Comparison of ENCODE assay signal across 8 cellular contexts in the genomic region with DNA sequence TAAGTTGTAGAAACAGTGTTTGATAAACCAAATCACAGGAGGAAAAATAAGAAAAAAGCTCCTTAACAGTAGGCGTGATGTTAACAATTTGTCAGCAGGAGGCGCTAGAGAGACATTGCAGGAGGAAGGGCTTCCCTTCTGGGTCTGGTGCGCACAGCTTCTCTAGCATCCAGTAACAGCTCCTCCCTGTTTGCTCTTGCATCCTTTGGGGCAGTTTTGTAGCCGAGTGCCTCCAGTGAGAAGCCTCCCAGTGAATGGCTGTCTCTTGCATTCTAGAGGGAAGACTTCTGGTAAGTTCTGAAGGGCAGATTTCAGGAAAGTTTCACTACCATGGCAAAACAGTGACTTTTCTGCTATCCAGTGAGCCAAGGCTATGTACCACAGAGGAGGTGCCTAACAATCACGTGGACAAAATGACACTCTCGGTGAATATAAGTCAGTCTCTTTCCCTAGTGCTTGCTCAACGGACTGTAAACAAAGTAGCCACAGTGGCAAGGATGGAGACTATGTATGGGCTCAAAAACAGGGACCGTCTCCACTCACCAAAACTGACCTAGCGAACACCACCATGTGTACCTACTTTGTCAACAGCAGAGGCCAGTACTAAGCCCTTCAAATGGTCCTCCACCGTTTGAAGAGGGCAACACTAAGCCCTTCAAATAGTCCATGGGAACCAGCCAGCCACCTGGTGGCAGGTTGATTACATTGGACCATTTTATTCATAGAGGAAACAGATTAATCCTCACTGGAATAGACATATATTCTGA. TPM values are rescaled to one million over a fixed set of nuclear protein-coding genes. Genes with fewer than 3 reads are reported as not detected.
DNase-seq lines count a peak whose midpoint lies in the region; TF ChIP-seq lines count a peak whose summit lies in the region.

No MANE protein-coding gene starts in this region.

- H3K4me1 ChIP-seq in SJSA1 (replicated peaks) = peaks cover 15% of the 10 kb centered on the region

- no peak overlapping the region for H3K4me3 ChIP-seq in SJSA1

- no peaks in the 10 kb centered on the region for H3K9me3 ChIP-seq in SJSA1 (replicated peaks)

- intact Hi-C loops in posterior vena cava (cut with DNase I) = no loop called here

- peaks cover 2% of the 10 kb centered on the region for H3K4me1 Mint-ChIP-seq in activated naive CD4-positive, alpha-beta T cell treated with anti-CD3 and anti-CD28 coated beads, Interleukin-2, amount 10 ng/mL, durations not matched to agents 7 days and 5 days
- H3K4me1 Mint-ChIP-seq in glutamatergic neuron (ENCODE audit: low read depth, unreplicated experiment) = no peaks in the 10 kb centered on the region

- H3K27ac Mint-ChIP-seq in activated naive CD4-positive, alpha-beta T cell treated with anti-CD3 and anti-CD28 coated beads, Interleukin-2, amount 10 ng/mL, durations not matched to agents 7 days and 5 days = no peak overlapping the region
- no peak overlapping the region for H3K27ac Mint-ChIP-seq in glutamatergic neuron (ENCODE audit: unreplicated experiment)

- H3K4me3 Mint-ChIP-seq in activated naive CD4-positive, alpha-beta T cell treated with anti-CD3 and anti-CD28 coated beads, Interleukin-2, amount 10 ng/mL, durations not matched to agents 7 days and 5 days = no peak overlapping the region
- no peak overlapping the region for H3K4me3 Mint-ChIP-seq in glutamatergic neuron (ENCODE audit: unreplicated experiment)

- peak; percentile 92 for TF ChIP-seq CTCF in glutamatergic neuron (IDR thresholded peaks at IDR 0.05; ENCODE audit: partially characterized antibody, unreplicated experiment)

- H3K9me3 Mint-ChIP-seq in activated naive CD4-positive, alpha-beta T cell treated with anti-CD3 and anti-CD28 coated beads, Interleukin-2, amount 10 ng/mL, durations not matched to agents 7 days and 5 days = no peaks in the 10 kb centered on the region
- no peaks in the 10 kb centered on the region for H3K9me3 Mint-ChIP-seq in glutamatergic neuron (ENCODE audit: unreplicated experiment)

- CTCF ChIA-PET in activated naive CD4-positive, alpha-beta T cell treated with anti-CD3 and anti-CD28 coated beads, Interleukin-2, amount 10 ng/mL, durations not matched to agents 7 days and 5 days (lab: Charles Lee) = interaction anchor here (0.7 to 3.9 kb wide), 24 partner anchors 8 to 898 kb away, joined by 3 to 30 read pairs (median 4); no protein-coding TSS in a partner anchor

- no peaks in the 10 kb centered on the region for H3K27me3 ChIP-seq in SJSA1 (replicated peaks)

- H3K27ac ChIP-seq in SJSA1 = no peak overlapping the region

- H3K27me3 Mint-ChIP-seq in activated naive CD4-positive, alpha-beta T cell treated with anti-CD3 and anti-CD28 coated beads, Interleukin-2, amount 10 ng/mL, durations not matched to agents 7 days and 5 days = peaks cover 33% of the 10 kb centered on the region
- H3K27me3 Mint-ChIP-seq in glutamatergic neuron (ENCODE audit: unreplicated experiment) = no peaks in the 10 kb centered on the region

- H3K36me3 Mint-ChIP-seq in activated naive CD4-positive, alpha-beta T cell treated with anti-CD3 and anti-CD28 coated beads, Interleukin-2, amount 10 ng/mL, durations not matched to agents 7 days and 5 days = no peaks in the 10 kb centered on the region
- no peaks in the 10 kb centered on the region for H3K36me3 Mint-ChIP-seq in glutamatergic neuron (ENCODE audit: unreplicated experiment)

- DNase-seq in Daoy (ENCODE audit: low read depth) = peak; percentile 74
- DNase-seq in H4 (ENCODE audit: low spot score) = peak; percentile 79
- peak; percentile 68 for DNase-seq in MV-4-11 (lab: John Stamatoyannopoulos, UW)
- peak; percentile 39 to 65 for DNase-seq in SJSA1 (ENCODE audit: low read depth in 1 of 2, low spot score in 2 of 2)
- DNase-seq in activated naive CD4-positive, alpha-beta T cell treated with anti-CD3 and anti-CD28 coated beads, Interleukin-2, amount 10 ng/mL, durations not matched to agents 7 days and 5 days = peak; percentile 75
- peak; percentile 49 for DNase-seq in glutamatergic neuron
- peak; percentile 86 for DNase-seq in posterior vena cava (ENCODE audit: low spot score)
- DNase-seq in 8988T = no peak

- no peaks in the 10 kb centered on the region for H3K36me3 ChIP-seq in SJSA1

RNA-seq across cellular contexts. Expression of a gene that starts 9.6 kb away (rescaled TPM):
- total RNA-seq in Daoy (2014; rRNA removed; shearing (Covaris generic)) = 0.74 and 5.4 TPM in 2 replicates
- 1.3 and 3.1 TPM in 2 replicates for total RNA-seq in H4 (2014; rRNA removed; shearing (Covaris generic))
- 0.69 and 0.79 TPM in 2 replicates for total RNA-seq in SJSA1 (2014; rRNA removed; shearing (Covaris generic))
- 2.1 TPM for total RNA-seq in glutamatergic neuron (ENCODE audit: unreplicated experiment)
- 1 to 10 TPM; 1.7 to 3.4 TPM for total RNA-seq in posterior vena cava

RNA-seq across cellular contexts. Expression of a gene that starts 42.6 kb away (rescaled TPM):
- 27.0 and 29.3 TPM in 2 replicates for total RNA-seq in Daoy (2014; rRNA removed; shearing (Covaris generic))
- 27.9 and 35.4 TPM in 2 replicates for total RNA-seq in H4 (2014; rRNA removed; shearing (Covaris generic))
- 29.1 and 51.3 TPM in 2 replicates for total RNA-seq in SJSA1 (2014; rRNA removed; shearing (Covaris generic))
- 59.2 TPM for total RNA-seq in glutamatergic neuron (ENCODE audit: unreplicated experiment)
- total RNA-seq in posterior vena cava = 10 to 100 TPM; 36.3 to 43.8 TPM
